Comparison of ENCODE assay signal across 1 cellular context in the genomic region with DNA sequence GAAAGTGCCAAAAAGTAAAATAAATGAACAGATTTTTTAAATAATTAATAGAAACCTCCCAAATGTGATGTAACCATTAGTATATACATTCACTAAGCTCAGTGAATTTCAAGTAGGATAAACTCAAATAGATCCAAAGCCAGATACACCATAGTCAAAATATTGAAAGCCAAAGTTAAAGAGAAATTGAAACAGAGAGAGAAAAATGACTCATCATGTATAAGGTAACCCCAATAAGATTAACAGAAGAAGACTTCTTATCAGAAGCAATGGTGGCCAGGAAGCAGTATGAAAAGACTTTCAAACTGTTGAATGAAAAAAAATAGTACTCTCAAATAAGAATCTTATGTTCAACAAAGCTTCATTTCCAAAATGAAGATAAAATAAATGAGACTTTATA.
A peak's percentile ranks its signal among the peaks of the same experiment; 100 is the strongest.
TF ChIP-seq lines count a peak whose summit lies in the region.

No MANE protein-coding gene starts in this region.

TF ChIP-seq in endothelial cell of umbilical vein, 7 proteins besides CTCF, POLR2A, EP300 and RAD21:
- no peak for TF ChIP-seq POLR2AphosphoS5 (IDR thresholded peaks at IDR 0.05; ENCODE audit: insufficient read depth, low read depth, low read length)
- TF ChIP-seq, protein P1, sequence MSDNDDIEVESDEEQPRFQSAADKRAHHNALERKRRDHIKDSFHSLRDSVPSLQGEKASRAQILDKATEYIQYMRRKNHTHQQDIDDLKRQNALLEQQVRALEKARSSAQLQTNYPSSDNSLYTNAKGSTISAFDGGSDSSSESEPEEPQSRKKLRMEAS (IDR thresholded peaks at IDR 0.05; ENCODE audit: insufficient read depth, insufficient read length) = no peak
- TF ChIP-seq EZH2 (IDR thresholded peaks at IDR 0.05; ENCODE audit: borderline replicate concordance, low read depth, low read length, severe bottlenecking) = no peak
- TF ChIP-seq JUN (IDR thresholded peaks at IDR 0.05; ENCODE audit: borderline replicate concordance, insufficient read depth, insufficient read length, low read depth) = no peak
- TF ChIP-seq FOS (IDR thresholded peaks at IDR 0.05; ENCODE audit: borderline replicate concordance, insufficient read depth, low read length) = peak; percentile 12
